Comparison of ENCODE assay signal across 7 cellular contexts in the genomic region with DNA sequence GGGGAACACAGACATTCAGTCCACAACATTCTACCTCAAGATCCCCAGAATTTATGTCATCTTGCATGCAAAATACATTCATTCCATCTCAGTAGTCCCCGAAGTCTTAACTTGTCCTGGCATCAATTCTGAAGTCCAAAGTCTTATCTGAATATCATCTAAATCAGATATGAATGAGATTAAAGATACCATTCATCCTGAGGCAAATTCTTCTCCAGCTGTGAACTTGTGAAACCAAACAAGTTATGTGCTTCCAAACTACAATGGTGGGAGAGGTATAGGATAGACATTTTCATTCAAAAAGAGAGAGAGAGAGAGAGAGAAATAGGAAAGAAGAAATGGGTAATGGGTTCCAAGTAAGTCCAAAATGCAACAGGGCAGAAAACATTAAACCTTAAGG.
"Had no signal": no experiment of that assay in that cellular context is flagged by ENCODE, and none has a peak within 500 bp of the region (broad histone marks: within the 10 kb centered on the region; RNA-seq: fewer than 3 reads in every experiment).

No MANE protein-coding gene starts in this region.

- FAIRE-seq: G401.6, GM12878, GM12891, GM18507, GM19239 had no signal

- DNase-seq: GDM1, GF-D8 had no signal

- H3K4me3 ChIP-seq: GM12878 had no signal
